ENCODE assay signal across 9 cellular contexts in genomic region chr18:75854174-75854573, GRCh38.
DNase-seq lines count a peak whose midpoint lies in the region; ATAC-seq and TF ChIP-seq lines count a peak whose summit lies in the region.
"Had no signal": no experiment of that assay in that cellular context is flagged by ENCODE, and none has a peak within 500 bp of the region (broad histone marks: within the 10 kb centered on the region; RNA-seq: fewer than 3 reads in every experiment).

No MANE protein-coding gene starts in this region.

- TF ChIP-seq CTCF in BJ (IDR thresholded peaks at IDR 0.05; ENCODE audit: insufficient read depth, low read depth, low read length) (peak; percentile 37; the same call in 1 of the 2 replicates), GM12872 (IDR thresholded peaks at IDR 0.05; ENCODE audit: insufficient read depth, low read depth, low read length) (peak; percentile 57), OCI-LY7 (conservative IDR thresholded peaks at IDR 0.05; ENCODE audit: low read length) (peak; percentile 72), glutamatergic neuron (IDR thresholded peaks at IDR 0.05; ENCODE audit: partially characterized antibody, unreplicated experiment) (peak; percentile 68)

- H3K9me2 ChIP-seq in OCI-LY7 (ENCODE audit: insufficient read depth, low read length), result no peaks in the 10 kb centered on the region

- CTCF ChIA-PET in BJ (lab: Yijun Ruan, JAX) (no interaction called here), OCI-LY7 (lab: Charles Lee; ENCODE audit: unreplicated experiment) (no interaction called here)

- no peak overlapping the region for H3K4me2 ChIP-seq in OCI-LY7 (ENCODE audit: low read length)

- POLR2A ChIA-PET in BJ (lab: Charles Lee), result no interaction called here
- POLR2A ChIA-PET in OCI-LY7 (lab: Charles Lee), result no interaction called here

- intact Hi-C loops in OCI-LY7 (cut with micrococcal nuclease; ENCODE audit: unreplicated experiment), result no loop called here

- H3K79me2 ChIP-seq in OCI-LY7 (ENCODE audit: insufficient read depth, low read depth, low read length), result no peaks in the 10 kb centered on the region

- H3K27me3 ChIP-seq in BJ (ENCODE audit: control insufficient read depth, insufficient read depth, low read length), result no peaks in the 10 kb centered on the region

- no peaks in the 10 kb centered on the region for H3K36me3 ChIP-seq in BJ (ENCODE audit: control insufficient read depth, insufficient read depth, low read length)
- H3K36me3 ChIP-seq in OCI-LY7 (ENCODE audit: insufficient read depth, low read length), result no peaks in the 10 kb centered on the region

- ATAC-seq in HG03521 (IDR thresholded peaks at IDR 0.05; ENCODE audit: unreplicated experiment), result no peak

- BruUV-seq in OCI-LY7 (replicated peaks; lab: Mats Ljungman, UMichigan), result no TSS peak

- H2AFZ ChIP-seq in OCI-LY7 (ENCODE audit: low read length), result no peak overlapping the region

- no peaks in the 10 kb centered on the region for H4K20me1 ChIP-seq in OCI-LY7 (ENCODE audit: insufficient read depth, low read length)

- DNase-seq in BJ (ENCODE audit: low read depth) (no peak), OCI-LY7 (ENCODE audit: low spot score) (peak; percentile 4), glutamatergic neuron (peak; percentile 52), SIG-M5 (lab: John Stamatoyannopoulos, UW) (no peak), NCI-H1930 (lab: John Stamatoyannopoulos, UW) (no peak)
- no peak for DNase-seq in stimulated activated naive CD4-positive, alpha-beta T cell treated with Interleukin-2 at 50 U/mL for 16 hours (lab: John Stamatoyannopoulos, UW)
- DNase-seq: hypothalamus had no signal

- no peaks in the 10 kb centered on the region for H3K4me1 ChIP-seq in OCI-LY7 (ENCODE audit: insufficient read depth, low read length, poor library complexity, severe bottlenecking)

- no peaks in the 10 kb centered on the region for H3K27me3 Mint-ChIP-seq in glutamatergic neuron (ENCODE audit: unreplicated experiment)

- H3K4me3 ChIP-seq in BJ (ENCODE audit: low read depth, low read length), result no peak overlapping the region
- no peak overlapping the region for H3K4me3 ChIP-seq in OCI-LY7 (ENCODE audit: low read depth, low read length, poor library complexity, severe bottlenecking)

- H3K9me3 ChIP-seq in OCI-LY7 (ENCODE audit: low read length), result no peaks in the 10 kb centered on the region

- no peaks in the 10 kb centered on the region for H3K4me1 Mint-ChIP-seq in glutamatergic neuron (ENCODE audit: low read depth, unreplicated experiment)

- H3K27ac ChIP-seq in OCI-LY7 (ENCODE audit: low read depth, low read length, poor library complexity, severe bottlenecking), result no peak overlapping the region

- peaks cover 2% of the 10 kb centered on the region for H3K9me3 Mint-ChIP-seq in glutamatergic neuron (ENCODE audit: unreplicated experiment)

- H3K36me3 Mint-ChIP-seq in glutamatergic neuron (ENCODE audit: unreplicated experiment), result no peaks in the 10 kb centered on the region

- H3K27ac Mint-ChIP-seq in glutamatergic neuron (ENCODE audit: unreplicated experiment), result no peak overlapping the region

- H3K4me3 Mint-ChIP-seq in glutamatergic neuron (ENCODE audit: unreplicated experiment), result no peak overlapping the region

Comparison
In these comparisons a context has a peak if more than half of its experiments do, and no peak if none do; other contexts are left out.
1. DNase-seq: peak in OCI-LY7 (single experiment) and glutamatergic neuron (single experiment); none in BJ (single experiment), stimulated activated naive CD4-positive, alpha-beta T cell treated with Interleukin-2 at 50 U/mL for 16 hours (single experiment), SIG-M5 (single experiment) and NCI-H1930 (0 of 2).
2. Peak in every context shown above with its lines, with median percentiles within 50 percentile points of each other: CTCF ChIP-seq.